In genomic region chr1:160504651-160505050, GRCh38 we compare ENCODE assay signal across 32 cellular contexts. TPM values are rescaled to one million over a fixed set of nuclear protein-coding genes. Genes with fewer than 3 reads are reported as not detected.
DNase-seq lines count a peak whose midpoint lies in the region; ATAC-seq and TF ChIP-seq lines count a peak whose summit lies in the region.
"Had no signal": no experiment of that assay in that cellular context is flagged by ENCODE, and none has a peak within 500 bp of the region (broad histone marks: within the 10 kb centered on the region; RNA-seq: fewer than 3 reads in every experiment).

No MANE protein-coding gene starts in this region.

- H3K27me3 ChIP-seq in endodermal cell (ENCODE audit: control insufficient read depth, insufficient read depth, low read length, poor library complexity, severe bottlenecking), result no peaks in the 10 kb centered on the region
- H3K27me3 ChIP-seq: BLaER1 treated with 17β-estradiol and CSF1 and Interleukin-3, amounts not matched to agents 10 nM and 100 nM; SJSA1 had no signal

- TF ChIP-seq CTCF in coronary artery (IDR thresholded peaks at IDR 0.05) (no peak), GM13976 (IDR thresholded peaks at IDR 0.05; ENCODE audit: borderline replicate concordance, control extremely low read depth, extremely low read depth, insufficient read depth, missing control alignments) (no peak), endodermal cell (conservative IDR thresholded peaks at IDR 0.05) (no peak)

- DNase-seq in activated naive CD4-positive, alpha-beta T cell treated with Interleukin-2 at 50 U/mL for 16 hours, result no peak
- no peak for DNase-seq in naive B cell
- DNase-seq in coronary artery (ENCODE audit: low spot score), result no peak
- no peak for DNase-seq in GM13976 (ENCODE audit: low spot score)
- DNase-seq in endodermal cell, result no peak
- DNase-seq in hypothalamus (lab: John Stamatoyannopoulos, UW), result no peak
- DNase-seq: Caco-2; CD4-positive, alpha-beta T cell; DMS79 treated with DMSO at 0.1 percent for 48 hours; GF-D8; GOT3; HFFc6; Karpas-422; NCI-H1092 treated with DMSO at 0.1 percent for 48 hours; NCI-H1436; NCI-H187; NCI-H2081 treated with DMSO at 0.1 percent for 48 hours; NCI-H2171; NCI-H226; NCI-H510A; NCI-H69; Right ventricle myocardium superior; RPMI8226 had no signal

- H3K4me1 ChIP-seq in endodermal cell (ENCODE audit: control insufficient read depth, insufficient read depth, low read length), result no peaks in the 10 kb centered on the region
- H3K4me1 ChIP-seq: Caco-2, HAP-1, SJSA1 had no signal

- H3K4me3 Mint-ChIP-seq in activated naive CD4-positive, alpha-beta T cell treated with anti-CD3 and anti-CD28 coated beads, Interleukin-2, amount 50 U/mL, for 24 hours, result no peak overlapping the region
- no peak overlapping the region for H3K4me3 Mint-ChIP-seq in activated naive CD8-positive, alpha-beta T cell
- H3K4me3 Mint-ChIP-seq in naive B cell (peak overlapping the region in 3 of 8 donors; percentile 17 to 64 (median 38)), endodermal cell (no peak overlapping the region)
- H3K4me3 Mint-ChIP-seq: CD4-positive, alpha-beta T cell; HFFc6 had no signal

- H3K9me3 ChIP-seq in endodermal cell (ENCODE audit: control insufficient read depth, low read length), result peaks cover 7% of the 10 kb centered on the region
- H3K9me3 ChIP-seq: Caco-2, SJSA1 had no signal

- ATAC-seq in naive B cell (ENCODE audit: low read depth in 2 of 2), result no peak
- ATAC-seq: HepG2 had no signal

- H3K27ac ChIP-seq in coronary artery (no peak overlapping the region), endodermal cell (ENCODE audit: low read depth, low read length) (no peak overlapping the region)
- H3K27ac ChIP-seq: BLaER1 treated with 17β-estradiol and CSF1 and Interleukin-3, amounts not matched to agents 10 nM and 100 nM; SJSA1 had no signal

- peak overlapping the region; percentile 24 for H3K27ac Mint-ChIP-seq in activated naive CD4-positive, alpha-beta T cell treated with anti-CD3 and anti-CD28 coated beads, Interleukin-2, amount 50 U/mL, for 24 hours
- H3K27ac Mint-ChIP-seq in activated naive CD8-positive, alpha-beta T cell, result peak overlapping the region; percentile 58
- H3K27ac Mint-ChIP-seq in naive B cell (peak overlapping the region; percentile 24 to 80 (median 53)), endodermal cell (no peak overlapping the region)
- H3K27ac Mint-ChIP-seq: CD4-positive, alpha-beta T cell; HFFc6 had no signal

- 95 to 100% methylated on average over 1 to 2 of the region's 2 CpGs for WGBS in endodermal cell (ENCODE audit: insufficient coverage in 1 of 2, insufficient read length in 1 of 2), 2 experiments

- peaks cover 10% of the 10 kb centered on the region for H3K9me3 Mint-ChIP-seq in activated naive CD4-positive, alpha-beta T cell treated with anti-CD3 and anti-CD28 coated beads, Interleukin-2, amount 50 U/mL, for 24 hours
- H3K9me3 Mint-ChIP-seq in activated naive CD8-positive, alpha-beta T cell (ENCODE audit: low read depth), result peaks cover 16% of the 10 kb centered on the region
- H3K9me3 Mint-ChIP-seq in naive B cell (peaks cover 9 to 53% (median 42%) of the 10 kb centered on the region in 7 donors), endodermal cell (peaks cover 21% of the 10 kb centered on the region)

- H3K36me3 ChIP-seq in endodermal cell (ENCODE audit: control insufficient read depth, insufficient read depth, low read length), result no peaks in the 10 kb centered on the region
- H3K36me3 ChIP-seq: HAP-1, SJSA1 had no signal

- H3K4me3 ChIP-seq in coronary artery, result no peak overlapping the region
- H3K4me3 ChIP-seq in endodermal cell (ENCODE audit: low read length), result no peak overlapping the region
- H3K4me3 ChIP-seq: BLaER1 treated with 17β-estradiol and CSF1 and Interleukin-3, amounts not matched to agents 10 nM and 100 nM; HAP-1; SJSA1 had no signal

- no peaks in the 10 kb centered on the region for H3K27me3 Mint-ChIP-seq in activated naive CD4-positive, alpha-beta T cell treated with anti-CD3 and anti-CD28 coated beads, Interleukin-2, amount 50 U/mL, for 24 hours
- no peaks in the 10 kb centered on the region for H3K27me3 Mint-ChIP-seq in activated naive CD8-positive, alpha-beta T cell
- H3K27me3 Mint-ChIP-seq in naive B cell, result no peaks in the 10 kb centered on the region
- no peaks in the 10 kb centered on the region for H3K27me3 Mint-ChIP-seq in endodermal cell (ENCODE audit: insufficient read depth)
- H3K27me3 Mint-ChIP-seq: CD4-positive, alpha-beta T cell had no signal

- peaks cover 85% of the 10 kb centered on the region for H3K4me1 Mint-ChIP-seq in activated naive CD4-positive, alpha-beta T cell treated with anti-CD3 and anti-CD28 coated beads, Interleukin-2, amount 50 U/mL, for 24 hours
- peaks cover 56% of the 10 kb centered on the region for H3K4me1 Mint-ChIP-seq in activated naive CD8-positive, alpha-beta T cell (ENCODE audit: low read depth)
- H3K4me1 Mint-ChIP-seq in naive B cell, result peaks cover 55 to 77% (median 70%) of the 10 kb centered on the region in 3 donors
- no peaks in the 10 kb centered on the region for H3K4me1 Mint-ChIP-seq in endodermal cell

- in situ Hi-C loops in GM13976 (cut with MboI; ENCODE audit: low sequenced_read_pairs, unreplicated experiment), result no loop called here

- peaks cover 61% of the 10 kb centered on the region for H3K36me3 Mint-ChIP-seq in activated naive CD4-positive, alpha-beta T cell treated with anti-CD3 and anti-CD28 coated beads, Interleukin-2, amount 50 U/mL, for 24 hours
- H3K36me3 Mint-ChIP-seq in activated naive CD8-positive, alpha-beta T cell, result peaks cover 59% of the 10 kb centered on the region
- peaks cover 69 to 71% of the 10 kb centered on the region in 2 donors for H3K36me3 Mint-ChIP-seq in naive B cell
- no peaks in the 10 kb centered on the region for H3K36me3 Mint-ChIP-seq in endodermal cell (ENCODE audit: low read depth)

- no peak overlapping the region for H3K9ac ChIP-seq in endodermal cell (ENCODE audit: extremely low read depth, low read length, poor library complexity, severe bottlenecking)
- H3K9ac ChIP-seq: BLaER1 treated with 17β-estradiol and CSF1 and Interleukin-3, amounts not matched to agents 10 nM and 100 nM had no signal

RNA-seq across cellular contexts. Expression of gene SLAMF6, which starts 18.4 kb away (rescaled TPM):
- polyA plus RNA-seq in naive B cell (ENCODE audit: low read depth in 6 of 6), result 100 to 1,000 TPM; 164 to 256 (median 194) TPM
- not detected for total RNA-seq in endodermal cell
- not detected for polyA plus RNA-seq in endodermal cell (2013, experiment 1 of 2)
- polyA plus RNA-seq in endodermal cell (2013, experiment 2 of 2), result not detected
- total RNA-seq: Caco-2, HepG2, HFFc6, HT1080, M059J, SJSA1 had no signal
- polyA plus RNA-seq: AG04450, HepG2 had no signal
